1 cellular context compared by ENCODE assay signal in the genomic region with DNA sequence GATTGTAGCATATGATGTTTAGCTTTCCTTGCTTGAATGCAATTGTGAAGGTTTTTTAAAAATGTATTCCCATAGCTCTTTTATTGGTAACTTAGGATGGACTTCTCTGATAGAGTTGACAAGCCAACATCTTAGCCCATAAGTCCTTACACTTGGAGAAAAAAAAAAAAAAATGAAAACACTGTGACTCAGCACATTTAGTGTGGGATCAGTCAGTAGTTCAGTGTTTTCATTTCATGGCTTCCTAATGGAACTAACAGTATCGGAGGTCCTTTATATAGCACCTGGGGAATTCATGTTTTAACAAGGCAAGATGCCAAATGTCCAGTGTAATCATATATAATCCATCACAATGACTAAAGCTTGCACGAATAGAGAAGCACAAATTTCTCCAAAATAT.
TF ChIP-seq lines count a peak whose summit lies in the region.

No MANE protein-coding gene starts in this region.

TF ChIP-seq in K562, 482 proteins besides CTCF, POLR2A, EP300 and RAD21 (continued from another document):
- TF ChIP-seq, protein P1, sequence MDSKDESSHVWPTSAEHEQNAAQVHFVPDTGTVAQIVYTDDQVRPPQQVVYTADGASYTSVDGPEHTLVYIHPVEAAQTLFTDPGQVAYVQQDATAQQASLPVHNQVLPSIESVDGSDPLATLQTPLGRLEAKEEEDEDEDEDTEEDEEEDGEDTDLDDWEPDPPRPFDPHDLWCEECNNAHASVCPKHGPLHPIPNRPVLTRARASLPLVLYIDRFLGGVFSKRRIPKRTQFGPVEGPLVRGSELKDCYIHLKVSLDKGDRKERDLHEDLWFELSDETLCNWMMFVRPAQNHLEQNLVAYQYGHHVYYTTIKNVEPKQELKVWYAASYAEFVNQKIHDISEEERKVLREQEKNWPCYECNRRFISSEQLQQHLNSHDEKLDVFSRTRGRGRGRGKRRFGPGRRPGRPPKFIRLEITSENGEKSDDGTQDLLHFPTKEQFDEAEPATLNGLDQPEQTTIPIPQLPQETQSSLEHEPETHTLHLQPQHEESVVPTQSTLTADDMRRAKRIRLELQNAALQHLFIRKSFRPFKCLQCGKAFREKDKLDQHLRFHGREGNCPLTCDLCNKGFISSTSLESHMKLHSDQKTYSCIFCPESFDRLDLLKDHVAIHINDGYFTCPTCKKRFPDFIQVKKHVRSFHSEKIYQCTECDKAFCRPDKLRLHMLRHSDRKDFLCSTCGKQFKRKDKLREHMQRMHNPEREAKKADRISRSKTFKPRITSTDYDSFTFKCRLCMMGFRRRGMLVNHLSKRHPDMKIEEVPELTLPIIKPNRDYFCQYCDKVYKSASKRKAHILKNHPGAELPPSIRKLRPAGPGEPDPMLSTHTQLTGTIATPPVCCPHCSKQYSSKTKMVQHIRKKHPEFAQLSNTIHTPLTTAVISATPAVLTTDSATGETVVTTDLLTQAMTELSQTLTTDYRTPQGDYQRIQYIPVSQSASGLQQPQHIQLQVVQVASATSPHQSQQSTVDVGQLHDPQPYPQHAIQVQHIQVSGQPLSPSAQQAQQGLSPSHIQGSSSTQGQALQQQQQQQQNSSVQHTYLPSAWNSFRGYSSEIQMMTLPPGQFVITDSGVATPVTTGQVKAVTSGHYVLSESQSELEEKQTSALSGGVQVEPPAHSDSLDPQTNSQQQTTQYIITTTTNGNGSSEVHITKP (IDR thresholded peaks at IDR 0.05; ENCODE audit: partially characterized antibody): no peak
- no peak for TF ChIP-seq CBX8 (IDR thresholded peaks at IDR 0.05; ENCODE audit: borderline replicate concordance, extremely low read depth, low read depth, low read length, poor library complexity, severe bottlenecking)
